In the genomic region with DNA sequence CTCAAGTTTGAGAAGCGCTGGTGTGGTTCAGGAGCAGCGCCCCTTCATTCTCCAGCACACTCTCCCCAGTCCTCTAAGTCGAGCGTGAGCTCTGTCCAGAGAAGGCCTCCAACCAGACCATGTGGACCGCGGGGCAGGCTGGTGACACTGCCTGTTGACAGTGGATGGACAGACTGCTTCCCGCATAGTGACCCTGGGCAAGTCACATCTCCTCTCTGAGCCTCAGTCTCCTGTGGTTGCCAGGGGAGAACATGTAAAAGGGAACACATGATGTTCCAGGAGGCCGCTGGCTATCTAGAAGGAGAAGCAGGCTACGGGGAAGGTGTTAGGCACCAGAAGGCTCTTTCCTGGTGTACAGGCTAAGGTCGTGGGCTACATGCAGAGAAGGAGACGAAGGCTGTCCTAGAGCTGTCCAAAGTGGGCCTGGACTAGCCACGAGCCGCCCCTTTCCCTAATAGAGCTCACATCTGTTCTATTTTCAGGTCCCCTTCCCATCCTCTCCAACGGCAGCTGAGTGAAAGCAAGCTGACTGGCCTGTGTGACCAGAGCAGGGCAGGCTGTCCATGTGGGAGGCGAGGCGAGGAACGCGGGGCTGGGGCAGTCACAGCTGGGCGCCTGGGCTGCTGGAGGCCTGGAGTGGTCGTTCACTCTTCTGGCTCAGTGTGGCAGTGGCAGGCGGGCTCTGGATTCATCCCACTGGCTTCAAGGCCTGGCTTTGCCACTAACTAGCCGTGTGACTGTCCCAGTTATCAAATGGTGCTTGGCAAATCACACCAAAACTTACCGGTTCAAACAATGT, we compare ENCODE assay signal across 9 cellular contexts. TPM values are rescaled to one million over a fixed set of nuclear protein-coding genes. Genes with fewer than 3 reads are reported as not detected.
DNase-seq lines count a peak whose midpoint lies in the region; ATAC-seq, FAIRE-seq and TF ChIP-seq lines count a peak whose summit lies in the region.
"Had no signal": no experiment of that assay in that cellular context is flagged by ENCODE, and none has a peak within 500 bp of the region (broad histone marks: within the 10 kb centered on the region; RNA-seq: fewer than 3 reads in every experiment).

No MANE protein-coding gene starts in this region.

- H3K27me3 ChIP-seq in lower lobe of right lung (ENCODE audit: low read depth) (no peaks in the 10 kb centered on the region), pancreas (no peaks in the 10 kb centered on the region)

- peaks cover 78% of the 10 kb centered on the region for H3K4me1 Mint-ChIP-seq in activated CD4-positive, alpha-beta T cell treated with anti-CD3 and anti-CD28 coated beads, Interleukin-2, amount 10 ng/mL, durations not matched to agents 7 days and 5 days
- peaks cover 67% of the 10 kb centered on the region for H3K4me1 Mint-ChIP-seq in activated naive CD8-positive, alpha-beta T cell treated with anti-CD3 and anti-CD28 coated beads for 36 hours

- intact Hi-C loops in lower lobe of right lung (cut with DNase I) (no loop called here), pancreas (cut with DNase I) (no loop called here)

- no peaks in the 10 kb centered on the region for H3K27me3 Mint-ChIP-seq in activated CD4-positive, alpha-beta T cell treated with anti-CD3 and anti-CD28 coated beads, Interleukin-2, amount 10 ng/mL, durations not matched to agents 7 days and 5 days
- H3K27me3 Mint-ChIP-seq in activated naive CD8-positive, alpha-beta T cell treated with anti-CD3 and anti-CD28 coated beads for 36 hours, result no peaks in the 10 kb centered on the region

- H3K4me1 ChIP-seq in lower lobe of right lung (peaks cover 36% of the 10 kb centered on the region), pancreas (peaks cover 10 to 23% (median 17%) of the 10 kb centered on the region in 3 donors)

- peak overlapping the region; percentile 59 for H3K4me3 Mint-ChIP-seq in activated CD4-positive, alpha-beta T cell treated with anti-CD3 and anti-CD28 coated beads, Interleukin-2, amount 10 ng/mL, durations not matched to agents 7 days and 5 days
- peak overlapping the region; percentile 63 for H3K4me3 Mint-ChIP-seq in activated naive CD8-positive, alpha-beta T cell treated with anti-CD3 and anti-CD28 coated beads for 36 hours

- WGBS in pancreas, 2 donors, result 78 to 85% methylated on average over 23 of the region's 23 CpGs

- H3K9me3 ChIP-seq in lower lobe of right lung (no peaks in the 10 kb centered on the region), pancreas (no peaks in the 10 kb centered on the region)

- ATAC-seq in lower lobe of right lung (no peak), HG02970 (IDR thresholded peaks at IDR 0.05; ENCODE audit: low FRiP score, unreplicated experiment) (no peak), pancreas (no peak)

- no peak for FAIRE-seq in pancreas (lab: Jason Lieb, UNC)

- H3K27ac ChIP-seq in lower lobe of right lung (peak overlapping the region; percentile 74), substantia nigra (ENCODE audit: low read depth, low read length, poor library complexity, severe bottlenecking) (peak overlapping the region; percentile 100), pancreas (peak overlapping the region in 1 of 4 donors; percentile 51)

- H3K36me3 Mint-ChIP-seq in activated CD4-positive, alpha-beta T cell treated with anti-CD3 and anti-CD28 coated beads, Interleukin-2, amount 10 ng/mL, durations not matched to agents 7 days and 5 days (ENCODE audit: low read depth), result peaks cover 69% of the 10 kb centered on the region
- peaks cover 39% of the 10 kb centered on the region for H3K36me3 Mint-ChIP-seq in activated naive CD8-positive, alpha-beta T cell treated with anti-CD3 and anti-CD28 coated beads for 36 hours

- CTCF ChIA-PET in activated CD4-positive, alpha-beta T cell treated with anti-CD3 and anti-CD28 coated beads, Interleukin-2, amount 10 ng/mL, durations not matched to agents 7 days and 5 days (lab: Charles Lee), result interaction anchor here (0.8 kb wide), 1 partner anchor 11 kb away, joined by 3 read pairs; a partner anchor contains a TSS

- H3K36me3 ChIP-seq in lower lobe of right lung (peaks cover 6% of the 10 kb centered on the region), pancreas (no peaks in the 10 kb centered on the region)

- POLR2A ChIA-PET in activated CD4-positive, alpha-beta T cell treated with anti-CD3 and anti-CD28 coated beads, Interleukin-2, amount 10 ng/mL, durations not matched to agents 7 days and 5 days (lab: Charles Lee), result interaction anchor here (1.2 kb wide), 1 partner anchor 11 kb away, joined by 3 read pairs; a partner anchor contains a TSS

- H3K4me3 ChIP-seq in lower lobe of right lung (no peak overlapping the region), pancreas (no peak overlapping the region)

- peak; percentile 5 for DNase-seq in activated CD4-positive, alpha-beta T cell treated with anti-CD3 and anti-CD28 coated beads, Interleukin-2, amount 10 ng/mL, durations not matched to agents 7 days and 5 days
- no peak for DNase-seq in activated CD4-positive, alpha-beta T cell treated with anti-CD3 and anti-CD28 coated beads, Interleukin-2, amount 50 U/mL, for 1 hour
- no peak for DNase-seq in activated naive CD8-positive, alpha-beta T cell treated with anti-CD3 and anti-CD28 coated beads for 36 hours
- DNase-seq in lower lobe of right lung (no peak), substantia nigra (lab: John Stamatoyannopoulos, UW) (peak in 7 of 49 donors; percentile 19 to 72 (median 32)), pancreas (no peak), MV-4-11 (lab: John Stamatoyannopoulos, UW) (no peak)
- DNase-seq: NCI-H1694 treated with DMSO at 0.1 percent for 48 hours had no signal

- no peak for TF ChIP-seq CTCF in lower lobe of right lung (IDR thresholded peaks at IDR 0.05)
- no peak for TF ChIP-seq CTCF in pancreas (IDR thresholded peaks at IDR 0.05)

- H3K27ac Mint-ChIP-seq in activated CD4-positive, alpha-beta T cell treated with anti-CD3 and anti-CD28 coated beads, Interleukin-2, amount 10 ng/mL, durations not matched to agents 7 days and 5 days, result peak overlapping the region; percentile 94
- H3K27ac Mint-ChIP-seq in activated naive CD8-positive, alpha-beta T cell treated with anti-CD3 and anti-CD28 coated beads for 36 hours, result peak overlapping the region; percentile 97

- H3K9me3 Mint-ChIP-seq in activated CD4-positive, alpha-beta T cell treated with anti-CD3 and anti-CD28 coated beads, Interleukin-2, amount 10 ng/mL, durations not matched to agents 7 days and 5 days, result no peaks in the 10 kb centered on the region
- no peaks in the 10 kb centered on the region for H3K9me3 Mint-ChIP-seq in activated naive CD8-positive, alpha-beta T cell treated with anti-CD3 and anti-CD28 coated beads for 36 hours

RNA-seq across cellular contexts. Expression of a gene that starts 11.1 kb away (rescaled TPM):
- total RNA-seq in activated CD4-positive, alpha-beta T cell treated with anti-CD3 and anti-CD28 coated beads, Interleukin-2, amount 10 ng/mL, durations not matched to agents 7 days and 5 days, result 100 to 1,000 TPM; 206 to 236 TPM
- 100 to 1,000 TPM; 108 to 110 TPM for total RNA-seq in activated naive CD8-positive, alpha-beta T cell treated with anti-CD3 and anti-CD28 coated beads for 36 hours
- total RNA-seq in lower lobe of right lung (32.0 TPM), pancreas (10 to 100 TPM in 1 of 6 donors, 1 to 10 TPM in 5; 3.0 to 14.2 (median 5.7) TPM)
- 10 to 100 TPM in 1 of 2 donors, 1 to 10 TPM in 1; 8.4 to 11.0 TPM for polyA plus RNA-seq in pancreas

RNA-seq across cellular contexts. Expression of a gene that starts 28.8 kb away (rescaled TPM):
- 10 to 100 TPM; 45.7 to 52.5 TPM for total RNA-seq in activated CD4-positive, alpha-beta T cell treated with anti-CD3 and anti-CD28 coated beads, Interleukin-2, amount 10 ng/mL, durations not matched to agents 7 days and 5 days
- 10 to 100 TPM; 76.1 to 81.8 TPM for total RNA-seq in activated naive CD8-positive, alpha-beta T cell treated with anti-CD3 and anti-CD28 coated beads for 36 hours
- total RNA-seq in lower lobe of right lung (23.8 TPM), pancreas (10 to 100 TPM; 10.8 to 26.8 (median 20.2) TPM)
- 10 to 100 TPM in 1 of 2 donors, 1 to 10 TPM in 1; 8.9 to 12.8 TPM for polyA plus RNA-seq in pancreas
